In genomic region chr16:68085259-68086071, GRCh38 we compare ENCODE assay signal across 1 cellular context.
A peak's percentile ranks its signal among the peaks of the same experiment; 100 is the strongest.
TF ChIP-seq lines count a peak whose summit lies in the region.

NFATC3 (plus strand) TSS chr16:68085370; CDS start chr16:68085682, 312 bp downstream.

TF ChIP-seq in HepG2, 621 proteins besides CTCF, POLR2A, EP300 and RAD21 (continued from another document and continues in another):
- peak; percentile 47; the same call in 1 of the 2 replicates for TF ChIP-seq TIGD3 (CRISPR knock-in tag; IDR thresholded peaks at IDR 0.05; ENCODE audit: borderline replicate concordance)
- TF ChIP-seq MXD4 (CRISPR knock-in tag; IDR thresholded peaks at IDR 0.05) = peak; percentile 62; the same call in 1 of the 2 replicates
- 0 out of 2 replicates have a peak, but pooled peaks have one; percentile 55 for TF ChIP-seq PCBP1 (IDR thresholded peaks at IDR 0.05; ENCODE audit: borderline replicate concordance, low read depth, low read length)
- peak; percentile 86; the same call in 1 of the 2 replicates for TF ChIP-seq ARHGAP35 (CRISPR knock-in tag; IDR thresholded peaks at IDR 0.05; ENCODE audit: borderline replicate concordance)
- no peak for TF ChIP-seq TRAFD1 (CRISPR knock-in tag; IDR thresholded peaks at IDR 0.05; ENCODE audit: borderline replicate concordance)
- no peak; the same call in 1 of the 2 replicates for TF ChIP-seq ZGPAT (CRISPR knock-in tag; IDR thresholded peaks at IDR 0.05)
- no peak for TF ChIP-seq ZBTB3 (CRISPR knock-in tag; IDR thresholded peaks at IDR 0.05; ENCODE audit: borderline replicate concordance, low read depth)
- TF ChIP-seq ZNF772 (CRISPR knock-in tag; IDR thresholded peaks at IDR 0.05) = no peak
- no peak for TF ChIP-seq MTA3 (CRISPR knock-in tag; IDR thresholded peaks at IDR 0.05)
- no peak for TF ChIP-seq CREB1 (IDR thresholded peaks at IDR 0.05)
- TF ChIP-seq CREB1 (CRISPR knock-in tag; IDR thresholded peaks at IDR 0.05) = no peak
- TF ChIP-seq RXRB (CRISPR knock-in tag; IDR thresholded peaks at IDR 0.05; ENCODE audit: borderline replicate concordance) = no peak
- no peak for TF ChIP-seq ATM (IDR thresholded peaks at IDR 0.05; ENCODE audit: borderline replicate concordance)
- no peak for TF ChIP-seq RFXANK (CRISPR knock-in tag; IDR thresholded peaks at IDR 0.05)
- no peak; the same call in 1 of the 2 replicates for TF ChIP-seq ZNF30 (CRISPR knock-in tag; IDR thresholded peaks at IDR 0.05)
- no peak for TF ChIP-seq MLX (CRISPR knock-in tag; IDR thresholded peaks at IDR 0.05)
- TF ChIP-seq ZNF547 (CRISPR knock-in tag; IDR thresholded peaks at IDR 0.05) = no peak; the same call in 1 of the 2 replicates
- peak; percentile 51; the same call in 1 of the 2 replicates for TF ChIP-seq ZNF790 (CRISPR knock-in tag; IDR thresholded peaks at IDR 0.05; ENCODE audit: borderline replicate concordance)
- peak; percentile 47; the same call in 1 of the 2 replicates for TF ChIP-seq AHR (CRISPR knock-in tag; IDR thresholded peaks at IDR 0.05)
- TF ChIP-seq HNRNPLL (IDR thresholded peaks at IDR 0.05; ENCODE audit: low read depth, low read length, poor library complexity, severe bottlenecking) = peak; percentile 51
- TF ChIP-seq CHCHD3 (CRISPR knock-in tag; IDR thresholded peaks at IDR 0.05) = 0 out of 2 replicates have a peak, but pooled peaks have one; percentile 22
- no peak for TF ChIP-seq ZNF251 (CRISPR knock-in tag; IDR thresholded peaks at IDR 0.05)
- no peak for TF ChIP-seq ZNF577 (CRISPR knock-in tag; IDR thresholded peaks at IDR 0.05; ENCODE audit: borderline replicate concordance, low read depth)
- TF ChIP-seq NFE2L2 (IDR thresholded peaks at IDR 0.05; ENCODE audit: low read length) = no peak
- TF ChIP-seq ZNF83 (CRISPR knock-in tag; IDR thresholded peaks at IDR 0.05; ENCODE audit: borderline replicate concordance) = no peak
- no peak for TF ChIP-seq ARID3A (IDR thresholded peaks at IDR 0.05; ENCODE audit: low read depth, low read length)
- no peak for TF ChIP-seq TCF12 (IDR thresholded peaks at IDR 0.05)
- TF ChIP-seq TCF12 (CRISPR knock-in tag; IDR thresholded peaks at IDR 0.05) = 0 out of 2 replicates have a peak, but pooled peaks have one; percentile 83
- 0 out of 2 replicates have a peak, but pooled peaks have one; percentile 76 for TF ChIP-seq IRX3 (CRISPR knock-in tag; IDR thresholded peaks at IDR 0.05; ENCODE audit: borderline replicate concordance, low read depth)
- peak; percentile 80 for TF ChIP-seq ZNF121 (CRISPR knock-in tag; IDR thresholded peaks at IDR 0.05)
- TF ChIP-seq TBX3 (IDR thresholded peaks at IDR 0.05; ENCODE audit: borderline replicate concordance) = no peak
- TF ChIP-seq ZNF740 (CRISPR knock-in tag; IDR thresholded peaks at IDR 0.05) = peak; percentile 98
- no peak; the same call in 1 of the 2 replicates for TF ChIP-seq ERF (CRISPR knock-in tag; IDR thresholded peaks at IDR 0.05)
- TF ChIP-seq BRCA1 (CRISPR knock-in tag; IDR thresholded peaks at IDR 0.05) = no peak
- TF ChIP-seq HDAC2 (CRISPR knock-in tag; IDR thresholded peaks at IDR 0.05) = no peak
- no peak for TF ChIP-seq TCF7 (IDR thresholded peaks at IDR 0.05; ENCODE audit: low read depth)
- TF ChIP-seq ZNF513 (CRISPR knock-in tag; conservative IDR thresholded peaks at IDR 0.05) = 0 out of 2 replicates have a peak, but pooled peaks have one; percentile 23
- peak; percentile 28; the same call in 1 of the 2 replicates for TF ChIP-seq PHF20 (CRISPR knock-in tag; IDR thresholded peaks at IDR 0.05)
- peak; percentile 78 for TF ChIP-seq RBFOX2 (IDR thresholded peaks at IDR 0.05; ENCODE audit: low read depth, low read length)
- TF ChIP-seq PATZ1 (CRISPR knock-in tag; IDR thresholded peaks at IDR 0.05) = peak; percentile 34; the same call in 1 of the 2 replicates
- no peak for TF ChIP-seq ZNF737 (CRISPR knock-in tag; IDR thresholded peaks at IDR 0.05; ENCODE audit: borderline replicate concordance)
- TF ChIP-seq NRL (CRISPR knock-in tag; IDR thresholded peaks at IDR 0.05; ENCODE audit: borderline replicate concordance) = peak; percentile 92
- no peak for TF ChIP-seq ZNF713 (CRISPR knock-in tag; IDR thresholded peaks at IDR 0.05)
- peak; percentile 86 for TF ChIP-seq AGO2 (optimal IDR thresholded peaks at IDR 0.05; ENCODE audit: low read depth, low read length)
- TF ChIP-seq RNF219 (CRISPR knock-in tag; IDR thresholded peaks at IDR 0.05) = no peak
- no peak for TF ChIP-seq MAX (IDR thresholded peaks at IDR 0.05)
- TF ChIP-seq FOXK1 (CRISPR knock-in tag; IDR thresholded peaks at IDR 0.05; ENCODE audit: borderline replicate concordance, low read depth) = 0 out of 2 replicates have a peak, but pooled peaks have one; percentile 9
- no peak for TF ChIP-seq ZNF850 (CRISPR knock-in tag; conservative IDR thresholded peaks at IDR 0.05)
- peak; percentile 50; the same call in 1 of the 2 replicates for TF ChIP-seq CBFB (CRISPR knock-in tag; IDR thresholded peaks at IDR 0.05)
- no peak for TF ChIP-seq KDM2A (CRISPR knock-in tag; IDR thresholded peaks at IDR 0.05; ENCODE audit: borderline replicate concordance, low read depth)
- no peak; the same call in 1 of the 2 replicates for TF ChIP-seq ZNF709 (CRISPR knock-in tag; IDR thresholded peaks at IDR 0.05)
- TF ChIP-seq REXO4 (CRISPR knock-in tag; IDR thresholded peaks at IDR 0.05; ENCODE audit: borderline replicate concordance) = no peak
